In the genomic region with DNA sequence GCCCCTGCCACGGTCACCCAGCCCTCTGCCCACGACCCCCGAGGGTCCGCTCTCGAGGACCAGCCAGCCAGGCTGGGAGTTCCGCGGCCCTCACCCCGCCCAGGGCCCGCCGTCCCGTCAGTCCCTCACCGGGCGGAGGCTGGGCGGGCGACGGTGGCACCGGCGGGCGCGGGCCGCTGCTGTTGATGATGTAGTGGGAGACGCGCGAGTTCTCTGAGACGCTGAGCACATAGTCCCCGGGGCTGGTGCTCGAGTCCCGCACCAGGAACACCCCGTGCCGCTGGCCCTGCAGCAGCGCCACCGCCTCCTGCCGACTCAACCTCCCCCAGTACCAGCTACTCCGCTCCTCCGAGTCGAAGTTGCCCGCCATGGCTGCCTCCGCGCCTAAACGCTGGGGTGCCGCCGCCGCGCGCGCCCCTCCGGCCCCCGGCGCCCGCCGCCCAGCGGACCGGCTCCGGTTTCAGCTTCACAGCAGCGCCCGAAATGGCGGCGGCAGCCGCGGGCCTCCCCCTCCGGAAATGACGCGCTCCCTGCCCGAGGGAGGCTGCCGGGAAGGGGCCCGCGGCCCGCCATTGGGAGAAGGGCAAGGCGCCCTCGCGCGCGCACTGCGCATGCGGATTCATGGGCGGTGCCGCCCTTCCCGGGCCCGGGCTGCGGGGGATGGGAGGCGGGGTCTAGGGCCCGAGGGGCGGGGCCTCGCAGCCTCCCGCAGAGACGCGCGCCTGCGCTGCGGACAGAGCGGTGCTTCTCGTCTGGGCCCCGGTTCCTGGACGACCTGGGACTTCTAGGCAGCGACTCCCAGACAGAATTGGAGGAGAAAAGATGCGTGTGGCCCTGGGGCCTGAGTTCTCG, we compare ENCODE assay signal across 1 cellular context.
TF ChIP-seq lines count a peak whose summit lies in the region.

Gene CRK (minus strand): TSS at position 485 of the 852 bp plus-strand sequence. CDS start 115 bp downstream, at position 370.

TF ChIP-seq in K562, 482 proteins besides CTCF, POLR2A, EP300 and RAD21 (continued from another document and continues in another):
- TF ChIP-seq SFPQ (IDR thresholded peaks at IDR 0.05; ENCODE audit: low read depth, low read length), result no peak
- TF ChIP-seq HLTF (IDR thresholded peaks at IDR 0.05), result no peak
- peak; percentile 77; the same call in 1 of the 2 replicates for TF ChIP-seq HMGXB4 (CRISPR knock-in tag; IDR thresholded peaks at IDR 0.05)
- TF ChIP-seq ATF7 (IDR thresholded peaks at IDR 0.05), result peak; percentile 61; the same call in 1 of the 2 replicates
- TF ChIP-seq LARP7 (IDR thresholded peaks at IDR 0.05), result no peak
- TF ChIP-seq THRAP3 (IDR thresholded peaks at IDR 0.05; ENCODE audit: borderline replicate concordance), result no peak
- no peak for TF ChIP-seq ZNF133 (CRISPR knock-in tag; IDR thresholded peaks at IDR 0.05)
- no peak for TF ChIP-seq SPI1 (IDR thresholded peaks at IDR 0.05; ENCODE audit: borderline replicate concordance, low read depth, low read length)
- TF ChIP-seq HNRNPLL (IDR thresholded peaks at IDR 0.05; ENCODE audit: low read depth, low read length, poor library complexity, severe bottlenecking), result peak; percentile 81
- TF ChIP-seq KDM5B (IDR thresholded peaks at IDR 0.05; ENCODE audit: insufficient replicate concordance, low read depth, low read length), result peak; percentile 87
- TF ChIP-seq CUX1 (CRISPR knock-in tag; IDR thresholded peaks at IDR 0.05), result no peak
- TF ChIP-seq GATAD2B (IDR thresholded peaks at IDR 0.05; ENCODE audit: borderline replicate concordance), result peak; percentile 70; the same call in 1 of the 2 replicates
- no peak for TF ChIP-seq KDM1A (IDR thresholded peaks at IDR 0.05)
- no peak; the same call in 1 of the 2 replicates for TF ChIP-seq AFF4 (CRISPR knock-in tag; IDR thresholded peaks at IDR 0.05)
- TF ChIP-seq HES1 (IDR thresholded peaks at IDR 0.05; ENCODE audit: low read depth), result no peak
- TF ChIP-seq RBM25 (IDR thresholded peaks at IDR 0.05; ENCODE audit: low read depth, low read length, severe bottlenecking), result no peak
- 0 out of 2 replicates have a peak, but pooled peaks have one; percentile 32 for TF ChIP-seq CTBP1 (IDR thresholded peaks at IDR 0.05; ENCODE audit: borderline replicate concordance)
- TF ChIP-seq ZNF57 (CRISPR knock-in tag; IDR thresholded peaks at IDR 0.05), result no peak
- peak; percentile 94 for TF ChIP-seq CREM (IDR thresholded peaks at IDR 0.05; ENCODE audit: low read depth)
- peak; percentile 11 for TF ChIP-seq POU5F1 (IDR thresholded peaks at IDR 0.05; ENCODE audit: borderline replicate concordance, low read depth, low read length, partially characterized antibody)
- TF ChIP-seq YY1 (IDR thresholded peaks at IDR 0.05; ENCODE audit: borderline replicate concordance in 1 of 3, control insufficient read depth in 1 of 3, extremely low read depth in 1 of 3, insufficient read depth in 3 of 3, insufficient read length in 1 of 3, insufficient replicate concordance in 2 of 3, low read depth in 1 of 3, low read length in 2 of 3), result peak; percentile 94 to 100 (median 99)
- TF ChIP-seq ZNF830 (CRISPR knock-in tag; IDR thresholded peaks at IDR 0.05), result no peak
- TF ChIP-seq SP2 (IDR thresholded peaks at IDR 0.05; ENCODE audit: extremely low read depth, low read depth, low read length, poor library complexity, severe bottlenecking), result no peak
- peak; percentile 99 for TF ChIP-seq THAP7 (CRISPR knock-in tag; IDR thresholded peaks at IDR 0.05)
- peak; percentile 81 for TF ChIP-seq FIP1L1 (IDR thresholded peaks at IDR 0.05; ENCODE audit: low read depth, low read length, poor library complexity, severe bottlenecking)
- TF ChIP-seq SIN3B (IDR thresholded peaks at IDR 0.05; ENCODE audit: low read depth), result peak; percentile 73; the same call in 1 of the 2 replicates
- TF ChIP-seq MYBL2 (IDR thresholded peaks at IDR 0.05; ENCODE audit: low read depth), result no peak
- TF ChIP-seq MYBL2 (CRISPR knock-in tag; IDR thresholded peaks at IDR 0.05; ENCODE audit: borderline replicate concordance), result no peak
- TF ChIP-seq MTA3 (IDR thresholded peaks at IDR 0.05; ENCODE audit: borderline replicate concordance), result peak; percentile 26; the same call in 1 of the 2 replicates
- peak; percentile 79 for TF ChIP-seq TAF1 (IDR thresholded peaks at IDR 0.05; ENCODE audit: control insufficient read depth, extremely low read depth, insufficient read depth, low read length, severe bottlenecking)
- 0 out of 2 replicates have a peak, but pooled peaks have one; percentile 21 for TF ChIP-seq E2F4 (CRISPR knock-in tag; IDR thresholded peaks at IDR 0.05; ENCODE audit: low read depth)
- TF ChIP-seq, protein P1, sequence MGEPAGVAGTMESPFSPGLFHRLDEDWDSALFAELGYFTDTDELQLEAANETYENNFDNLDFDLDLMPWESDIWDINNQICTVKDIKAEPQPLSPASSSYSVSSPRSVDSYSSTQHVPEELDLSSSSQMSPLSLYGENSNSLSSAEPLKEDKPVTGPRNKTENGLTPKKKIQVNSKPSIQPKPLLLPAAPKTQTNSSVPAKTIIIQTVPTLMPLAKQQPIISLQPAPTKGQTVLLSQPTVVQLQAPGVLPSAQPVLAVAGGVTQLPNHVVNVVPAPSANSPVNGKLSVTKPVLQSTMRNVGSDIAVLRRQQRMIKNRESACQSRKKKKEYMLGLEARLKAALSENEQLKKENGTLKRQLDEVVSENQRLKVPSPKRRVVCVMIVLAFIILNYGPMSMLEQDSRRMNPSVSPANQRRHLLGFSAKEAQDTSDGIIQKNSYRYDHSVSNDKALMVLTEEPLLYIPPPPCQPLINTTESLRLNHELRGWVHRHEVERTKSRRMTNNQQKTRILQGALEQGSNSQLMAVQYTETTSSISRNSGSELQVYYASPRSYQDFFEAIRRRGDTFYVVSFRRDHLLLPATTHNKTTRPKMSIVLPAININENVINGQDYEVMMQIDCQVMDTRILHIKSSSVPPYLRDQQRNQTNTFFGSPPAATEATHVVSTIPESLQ (CRISPR knock-in tag; IDR thresholded peaks at IDR 0.05), result no peak
- TF ChIP-seq NFXL1 (CRISPR knock-in tag; IDR thresholded peaks at IDR 0.05), result no peak
- no peak for TF ChIP-seq ZSCAN29 (IDR thresholded peaks at IDR 0.05)
